Comparison of ENCODE assay signal across 1 cellular context in the genomic region with DNA sequence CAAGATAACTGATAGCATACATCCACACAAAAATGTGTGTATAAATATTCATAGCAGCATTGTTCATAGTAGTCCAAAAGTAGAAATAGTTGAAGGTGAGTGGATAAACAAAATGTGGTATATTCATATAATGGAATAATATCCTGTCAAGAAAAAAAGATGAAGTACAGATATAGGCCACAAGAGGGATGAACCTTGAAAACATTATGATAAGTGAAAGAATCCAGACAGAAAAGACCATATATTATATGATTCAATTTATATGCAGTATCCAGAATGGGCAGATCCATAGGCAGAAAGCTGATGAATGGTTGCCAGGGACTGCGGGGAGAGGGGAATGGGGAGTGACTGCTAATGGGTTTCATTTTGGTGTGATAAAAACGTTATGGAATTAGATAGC.
TF ChIP-seq lines count a peak whose summit lies in the region.

No MANE protein-coding gene starts in this region.

TF ChIP-seq in SK-N-SH, 30 proteins besides CTCF, POLR2A, EP300 and RAD21 (continued from another document):
- TF ChIP-seq NRF1 (IDR thresholded peaks at IDR 0.05; ENCODE audit: low read depth, low read length) (no peak), NFIC (IDR thresholded peaks at IDR 0.05; ENCODE audit: borderline replicate concordance) (no peak), RCOR1 (IDR thresholded peaks at IDR 0.05; ENCODE audit: low read length) (no peak), RFX5 (IDR thresholded peaks at IDR 0.05; ENCODE audit: low read length) (no peak)
- TF ChIP-seq, protein P1, sequence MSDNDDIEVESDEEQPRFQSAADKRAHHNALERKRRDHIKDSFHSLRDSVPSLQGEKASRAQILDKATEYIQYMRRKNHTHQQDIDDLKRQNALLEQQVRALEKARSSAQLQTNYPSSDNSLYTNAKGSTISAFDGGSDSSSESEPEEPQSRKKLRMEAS (IDR thresholded peaks at IDR 0.05; ENCODE audit: low read depth): no peak
TF ChIP-seq in SK-N-SH: peak in this region for 0.
